ENCODE assay signal across 10 cellular contexts in genomic region chr2:232928564-232929302, GRCh38. TPM values are rescaled to one million over a fixed set of nuclear protein-coding genes. Genes with fewer than 3 reads are reported as not detected.
DNase-seq lines count a peak whose midpoint lies in the region; ATAC-seq and TF ChIP-seq lines count a peak whose summit lies in the region.
"Had no signal": no experiment of that assay in that cellular context is flagged by ENCODE, and none has a peak within 500 bp of the region (broad histone marks: within the 10 kb centered on the region; RNA-seq: fewer than 3 reads in every experiment).

No MANE protein-coding gene starts in this region.

- no peaks in the 10 kb centered on the region for H3K36me3 ChIP-seq in CD4-positive, alpha-beta memory T cell (ENCODE audit: insufficient read depth, low read length)
- H3K36me3 ChIP-seq in neural progenitor cell, result no peaks in the 10 kb centered on the region
- H3K36me3 ChIP-seq: tibial artery had no signal

- POLR2A ChIA-PET in CD4-positive, alpha-beta memory T cell (lab: Charles Lee; ENCODE audit: partially characterized antibody), result no interaction called here

- H4K20me1 ChIP-seq in neural progenitor cell (ENCODE audit: low read depth), result peaks cover 18% of the 10 kb centered on the region

- no peak overlapping the region for H3K9ac ChIP-seq in neural progenitor cell

- TF ChIP-seq CTCF in neural progenitor cell (IDR thresholded peaks at IDR 0.05), result no peak

- no peaks in the 10 kb centered on the region for H3K79me2 ChIP-seq in neural progenitor cell (ENCODE audit: low read depth)

- no peaks in the 10 kb centered on the region for H3K9me3 ChIP-seq in CD4-positive, alpha-beta memory T cell (ENCODE audit: control insufficient read depth in 1 of 2, low read length in 2 of 2)
- peaks cover 3% of the 10 kb centered on the region for H3K9me3 ChIP-seq in neural progenitor cell (ENCODE audit: low read depth)
- H3K9me3 ChIP-seq: tibial artery had no signal

- peaks cover 37% of the 10 kb centered on the region for H3F3A ChIP-seq in neural progenitor cell (ENCODE audit: low read depth)

- DNase-seq in CD4-positive, alpha-beta memory T cell, result no peak
- DNase-seq in NCI-H748 (lab: John Stamatoyannopoulos, UW; ENCODE audit: unreplicated experiment) (peak; percentile 50), neural progenitor cell (ENCODE audit: low spot score) (peak; percentile 59), cerebellar nuclear complex (lab: John Stamatoyannopoulos, UW) (no peak), hepatic stellate cell (ENCODE audit: low spot score) (no peak)
- DNase-seq in effector memory CD8-positive, alpha-beta T cell, result no peak
- DNase-seq: activated CD4-positive, alpha-beta T cell treated with anti-CD3 and anti-CD28 coated beads for 4 hours; tibial artery had no signal

- peak overlapping the region in 1 of 7 donors; percentile 50 for H3K27ac Mint-ChIP-seq in CD4-positive, alpha-beta memory T cell
- H3K27ac Mint-ChIP-seq in effector memory CD8-positive, alpha-beta T cell, result no peak overlapping the region
- no peak overlapping the region for H3K27ac Mint-ChIP-seq in neural progenitor cell

- H3K4me1 ChIP-seq in CD4-positive, alpha-beta memory T cell (ENCODE audit: insufficient read depth, low read length), result peaks cover 5% of the 10 kb centered on the region
- peaks cover 27% of the 10 kb centered on the region for H3K4me1 ChIP-seq in neural progenitor cell

- no peak overlapping the region for H3K27ac ChIP-seq in CD4-positive, alpha-beta memory T cell (ENCODE audit: low read depth, low read length)
- H3K27ac ChIP-seq in neural progenitor cell, result no peak overlapping the region
- H3K27ac ChIP-seq: tibial artery had no signal

- peaks cover 0 to 6% (median 0%) of the 10 kb centered on the region in 8 donors for H3K9me3 Mint-ChIP-seq in CD4-positive, alpha-beta memory T cell
- no peaks in the 10 kb centered on the region for H3K9me3 Mint-ChIP-seq in effector memory CD8-positive, alpha-beta T cell
- H3K9me3 Mint-ChIP-seq in neural progenitor cell, result no peaks in the 10 kb centered on the region

- peak overlapping the region; percentile 71 to 78 (median 75) for H3K4me3 Mint-ChIP-seq in CD4-positive, alpha-beta memory T cell
- H3K4me3 Mint-ChIP-seq in effector memory CD8-positive, alpha-beta T cell, result peak overlapping the region; percentile 56 to 63
- H3K4me3 Mint-ChIP-seq in neural progenitor cell, result peak overlapping the region; percentile 86

- peak overlapping the region; percentile 78 for H3K4me2 ChIP-seq in neural progenitor cell

- peaks cover 40 to 51% of the 10 kb centered on the region in 2 donors for H3K27me3 Mint-ChIP-seq in CD4-positive, alpha-beta memory T cell
- H3K27me3 Mint-ChIP-seq in effector memory CD8-positive, alpha-beta T cell, result peaks cover 75 to 82% of the 10 kb centered on the region in 2 donors
- peaks cover 47% of the 10 kb centered on the region for H3K27me3 Mint-ChIP-seq in neural progenitor cell (ENCODE audit: insufficient read depth, low read depth)

- peaks cover 2 to 23% (median 13%) of the 10 kb centered on the region in 4 donors for H3K4me1 Mint-ChIP-seq in CD4-positive, alpha-beta memory T cell
- peaks cover 5 to 8% of the 10 kb centered on the region in 2 donors for H3K4me1 Mint-ChIP-seq in effector memory CD8-positive, alpha-beta T cell (ENCODE audit: low read depth in 2 of 2)
- H3K4me1 Mint-ChIP-seq in neural progenitor cell, result peaks cover 19% of the 10 kb centered on the region

- H2AFZ ChIP-seq in neural progenitor cell (replicated peaks), result peak overlapping the region; percentile 85

- no peak for ATAC-seq in effector memory CD8-positive, alpha-beta T cell (replicated peaks)
- no peak for ATAC-seq in HG02852 (IDR thresholded peaks at IDR 0.05; ENCODE audit: unreplicated experiment)
- ATAC-seq in GM19397 (IDR thresholded peaks at IDR 0.05; ENCODE audit: unreplicated experiment), result no peak

- no peaks in the 10 kb centered on the region for H3K27me3 ChIP-seq in CD4-positive, alpha-beta memory T cell (ENCODE audit: insufficient read depth, low read length)
- peaks cover 88% of the 10 kb centered on the region for H3K27me3 ChIP-seq in neural progenitor cell

- CTCF ChIA-PET in CD4-positive, alpha-beta memory T cell (lab: Charles Lee; ENCODE audit: partially characterized antibody), result no interaction called here

- H3K4me3 ChIP-seq in CD4-positive, alpha-beta memory T cell (ENCODE audit: low read length in 2 of 2), result no peak overlapping the region
- peak overlapping the region; percentile 64 for H3K4me3 ChIP-seq in neural progenitor cell

- intact Hi-C loops in CD4-positive, alpha-beta memory T cell (cut with micrococcal nuclease), result no loop called here

- H3K36me3 Mint-ChIP-seq in CD4-positive, alpha-beta memory T cell, result no peaks in the 10 kb centered on the region
- H3K36me3 Mint-ChIP-seq in effector memory CD8-positive, alpha-beta T cell (ENCODE audit: insufficient read depth), result no peaks in the 10 kb centered on the region
- no peaks in the 10 kb centered on the region for H3K36me3 Mint-ChIP-seq in neural progenitor cell

RNA-seq across cellular contexts. Expression of gene SNORC, which starts 58.7 kb away (rescaled TPM):
- total RNA-seq in CD4-positive, alpha-beta memory T cell, result 1 to 10 TPM; 1.4 to 1.5 TPM
- polyA plus RNA-seq in CD4-positive, alpha-beta memory T cell, result under 1 TPM in 1 of 2 donors, not detected in 1; 0.14 TPM
- total RNA-seq in neural progenitor cell (ENCODE audit: low replicate concordance), result 2.6 TPM in 1 of 2 replicates, not detected in the other

Comparison
In these comparisons a context has a peak if more than half of its experiments do, and no peak if none do; other contexts are left out.
1. DNase-seq: peak in NCI-H748 (single experiment) and neural progenitor cell (single experiment); none in CD4-positive, alpha-beta memory T cell (0 of 5), effector memory CD8-positive, alpha-beta T cell (0 of 3), cerebellar nuclear complex (0 of 2) and hepatic stellate cell (single experiment).
2. Peak in every context shown above with its lines, with median percentiles within 50 percentile points of each other: H3K4me3 Mint-ChIP-seq.